ENCODE assay signal across 8 cellular contexts in genomic region chr20:37527638-37528441, GRCh38. TPM values are rescaled to one million over a fixed set of nuclear protein-coding genes. Genes with fewer than 3 reads are reported as not detected.
A peak's percentile ranks its signal among the peaks of the same experiment; 100 is the strongest.
DNase-seq lines count a peak whose midpoint lies in the region; ATAC-seq and TF ChIP-seq lines count a peak whose summit lies in the region.

Gene BLCAP (minus strand): TSS chr20:37527876. CDS start chr20:37519174, 8,702 bp downstream.

- peaks cover 52 to 55% (median 54%) of the 10 kb centered on the region in 3 donors for H3K4me1 Mint-ChIP-seq in T-cell

- H3K4me3 ChIP-seq in adipocyte (ENCODE audit: low read length) (peak within 1 kb of the TSS; percentile 88), cardiac muscle cell (peak within 1 kb of the TSS; percentile 79), tibial nerve (peak within 1 kb of the TSS; percentile 65 to 96 (median 84))

- DNase-seq in GM10266 (ENCODE audit: extremely low spot score) (peak; percentile 96), NCI-H1436 treated with DMSO at 0.1 percent for 48 hours (lab: John Stamatoyannopoulos, UW) (peak; percentile 67), T-cell (peak; percentile 86 to 96 (median 92)), adipocyte (ENCODE audit: low read depth) (peak; percentile 95), cardiac muscle cell (ENCODE audit: low read depth in 1 of 2, low spot score in 1 of 2) (peak; percentile 89 to 93), pons (ENCODE audit: low spot score) (peak; percentile 78), tibial nerve (ENCODE audit: low spot score in 2 of 2) (peak; percentile 84 to 90)

- H3K27ac ChIP-seq in cardiac muscle cell, result peak within 1 kb of the TSS; percentile 99
- peak within 1 kb of the TSS; percentile 89 to 98 (median 94) for H3K27ac ChIP-seq in tibial nerve

- WGBS in tibial nerve, 2 donors, result 0% methylated on average over 34 to 42 of the region's 62 CpGs

- H3K27me3 Mint-ChIP-seq in T-cell, result no peaks in the 10 kb centered on the region

- H3K9me3 ChIP-seq in adipocyte (ENCODE audit: control insufficient read depth, low read length) (no peaks in the 10 kb centered on the region), cardiac muscle cell (ENCODE audit: low read depth) (no peaks in the 10 kb centered on the region), tibial nerve (no peaks in the 10 kb centered on the region)

- H3K36me3 Mint-ChIP-seq in T-cell, result peaks cover 7% of the 10 kb centered on the region

- H3K9me3 Mint-ChIP-seq in T-cell, result no peaks in the 10 kb centered on the region

- CTCF ChIA-PET in T-cell (lab: Charles Lee), result interaction anchor here (0.6 to 1.5 kb wide), 5 partner anchors 16 to 338 kb away, joined by 3 to 7 read pairs (median 5); no protein-coding TSS in a partner anchor

- H3K27ac Mint-ChIP-seq in T-cell, result peak within 1 kb of the TSS; percentile 100

- H3K36me3 ChIP-seq in adipocyte (ENCODE audit: control insufficient read depth, insufficient read depth, low read length, severe bottlenecking) (no peaks in the 10 kb centered on the region), cardiac muscle cell (no peaks in the 10 kb centered on the region), tibial nerve (peaks cover 0 to under 1% (median 0%) of the 10 kb centered on the region in 3 donors)

- H3K4me1 ChIP-seq in adipocyte (ENCODE audit: control insufficient read depth, insufficient read depth, low read length), result peaks cover 34% of the 10 kb centered on the region
- peaks cover 18% of the 10 kb centered on the region for H3K4me1 ChIP-seq in cardiac muscle cell (ENCODE audit: low read depth)
- peaks cover 0 to 50% (median 29%) of the 10 kb centered on the region in 4 donors for H3K4me1 ChIP-seq in tibial nerve

- H3K9ac ChIP-seq in adipocyte (ENCODE audit: low read length), result peak within 1 kb of the TSS; percentile 97

- TF ChIP-seq EP300 in tibial nerve (IDR thresholded peaks at IDR 0.05), result peak; percentile 72 to 84

- TF ChIP-seq CTCF in GM10266 (IDR thresholded peaks at IDR 0.05; ENCODE audit: control insufficient read depth, insufficient read depth, low read depth, missing control alignments) (no peak), cardiac muscle cell (IDR thresholded peaks at IDR 0.05; ENCODE audit: low read depth, low read length) (no peak), tibial nerve (IDR thresholded peaks at IDR 0.05) (no peak)

- peak within 1 kb of the TSS; percentile 89 to 95 (median 95) for H3K4me3 Mint-ChIP-seq in T-cell

- POLR2A ChIA-PET in T-cell (lab: Charles Lee), result interaction anchor here in 1 of 2 donors (0.6 kb wide), 1 partner anchor 555 kb away, joined by 7 read pairs; no protein-coding TSS in a partner anchor

- ATAC-seq in HG02759 (IDR thresholded peaks at IDR 0.05; ENCODE audit: unreplicated experiment) (peak; percentile 76), T-cell (replicated peaks in 1 of 4) (peak; percentile 92 to 93 (median 92))

- peak; percentile 16 to 54 for TF ChIP-seq POLR2A in tibial nerve (IDR thresholded peaks at IDR 0.05)

- H3K27me3 ChIP-seq in adipocyte (replicated peaks; ENCODE audit: control insufficient read depth, insufficient read depth, low read length) (no peaks in the 10 kb centered on the region), cardiac muscle cell (no peaks in the 10 kb centered on the region), tibial nerve (no peaks in the 10 kb centered on the region)

RNA-seq across cellular contexts. Expression of gene BLCAP, which starts in this region (rescaled TPM):
- total RNA-seq in T-cell, result 10 to 100 TPM; 62.5 to 82.6 (median 80.6) TPM
- total RNA-seq in cardiac muscle cell, result 87.4 and 89.5 TPM in 2 replicates
- polyA plus RNA-seq in cardiac muscle cell, result 100 and 112 TPM in 2 replicates
- total RNA-seq in tibial nerve, result 10 to 100 TPM; 39.8 to 51.3 (median 48.8) TPM

Comparison
In these comparisons a context has a peak if more than half of its experiments do, and no peak if none do; other contexts are left out.
1. Peak in every context shown above with its lines: DNase-seq, ATAC-seq, H3K4me3 ChIP-seq and H3K27ac ChIP-seq.